8 cellular contexts compared by ENCODE assay signal in the genomic region with DNA sequence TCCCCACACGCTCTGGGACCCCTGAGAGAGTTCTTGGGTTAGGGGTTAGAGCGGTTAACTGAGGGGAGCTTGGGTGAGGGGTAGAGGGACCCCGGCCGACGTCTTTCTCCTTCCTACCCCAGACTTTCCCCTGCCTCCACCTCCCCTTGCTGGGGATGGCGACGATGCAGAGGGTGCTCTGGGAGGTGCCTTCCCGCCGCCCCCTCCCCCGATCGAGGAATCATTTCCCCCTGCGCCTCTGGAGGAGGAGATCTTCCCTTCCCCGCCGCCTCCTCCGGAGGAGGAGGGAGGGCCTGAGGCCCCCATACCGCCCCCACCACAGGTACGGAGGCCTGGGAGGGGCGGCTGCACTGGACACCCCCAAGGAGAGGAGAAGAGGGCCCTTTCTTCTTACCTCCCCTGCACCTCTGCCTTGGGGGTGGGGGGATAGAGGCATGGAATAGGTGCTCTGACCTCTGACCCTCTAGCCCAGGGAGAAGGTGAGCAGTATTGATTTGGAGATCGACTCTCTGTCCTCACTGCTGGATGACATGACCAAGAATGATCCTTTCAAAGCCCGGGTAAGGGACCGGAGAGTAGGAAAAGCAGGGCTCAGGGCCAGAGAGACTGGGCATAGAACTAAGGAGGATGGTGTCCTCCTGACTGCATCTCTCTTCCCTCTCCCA. TPM values are rescaled to one million over a fixed set of nuclear protein-coding genes. Genes with fewer than 3 reads are reported as not detected.
DNase-seq lines count a peak whose midpoint lies in the region; ATAC-seq, FAIRE-seq and TF ChIP-seq lines count a peak whose summit lies in the region.

No MANE protein-coding gene starts in this region.

- H3K4me3 ChIP-seq in CD4-positive, CD25-positive, alpha-beta regulatory T cell (ENCODE audit: low read depth, low read length) = peak overlapping the region; percentile 64
- peak overlapping the region; percentile 74 for H3K4me3 ChIP-seq in PC-9
- peak overlapping the region; percentile 76 to 94 (median 88) for H3K4me3 ChIP-seq in endothelial cell of umbilical vein (replicated peaks in 1 of 3; ENCODE audit: insufficient read depth in 1 of 3, low read depth in 1 of 3, low read length in 3 of 3)
- peak overlapping the region; percentile 88 to 97 for H3K4me3 ChIP-seq in neutrophil (ENCODE audit: low read depth in 1 of 2, low read length in 1 of 2)

- H3K9me3 ChIP-seq in CD4-positive, CD25-positive, alpha-beta regulatory T cell (ENCODE audit: control insufficient read depth in 2 of 2, low read length in 2 of 2) = no peaks in the 10 kb centered on the region
- no peaks in the 10 kb centered on the region for H3K9me3 ChIP-seq in PC-9 (ENCODE audit: insufficient read depth, low read depth)
- H3K9me3 ChIP-seq in endothelial cell of umbilical vein (replicated peaks; ENCODE audit: control insufficient read depth, insufficient read depth, low read length) = no peaks in the 10 kb centered on the region
- H3K9me3 ChIP-seq in neutrophil = no peaks in the 10 kb centered on the region

- H3K79me2 ChIP-seq in PC-9 (ENCODE audit: low read depth) = peaks cover 64% of the 10 kb centered on the region
- H3K79me2 ChIP-seq in endothelial cell of umbilical vein (ENCODE audit: control insufficient read depth, insufficient read depth, low read length) = peaks cover 77% of the 10 kb centered on the region

- no peaks in the 10 kb centered on the region for H3K27me3 Mint-ChIP-seq in CD4-positive, CD25-positive, alpha-beta regulatory T cell

- no peaks in the 10 kb centered on the region for H3K9me1 ChIP-seq in endothelial cell of umbilical vein (replicated peaks; ENCODE audit: control insufficient read depth, extremely low read depth, insufficient read depth, low read length)

- H3K9me2 ChIP-seq in PC-9 (ENCODE audit: insufficient read depth) = no peaks in the 10 kb centered on the region

- H3K36me3 ChIP-seq in CD4-positive, CD25-positive, alpha-beta regulatory T cell (ENCODE audit: control insufficient read depth, insufficient read depth, low read length) = no peaks in the 10 kb centered on the region
- H3K36me3 ChIP-seq in PC-9 (ENCODE audit: low read depth) (peaks cover 13% of the 10 kb centered on the region; the same call in 1 of the 2 replicates), endothelial cell of umbilical vein (ENCODE audit: control insufficient read depth in 2 of 2, extremely low read depth in 1 of 2, insufficient read depth in 2 of 2, low read length in 2 of 2) (peaks cover 3 to 6% of the 10 kb centered on the region in 2 experiments), neutrophil (peaks cover 53% of the 10 kb centered on the region)

- no peak for FAIRE-seq in endothelial cell of umbilical vein (lab: Jason Lieb, UNC)

- POLR2A ChIA-PET in PC-9 (lab: Charles Lee; ENCODE audit: unreplicated experiment) (interaction anchor here (0.5 kb wide), 1 partner anchor 103 kb away, joined by 5 read pairs; no protein-coding TSS in a partner anchor), endothelial cell of umbilical vein (lab: Charles Lee) (interaction anchor here (0.6 to 1.9 kb wide), 4 partner anchors 9 to 94 kb away, joined by 3 to 7 read pairs (median 4); partner anchors contain the start of gene CASP2)

- H3K4me3 Mint-ChIP-seq in CD4-positive, CD25-positive, alpha-beta regulatory T cell = no peak overlapping the region

- peaks cover 18 to 26% (median 23%) of the 10 kb centered on the region in 4 donors for H3K4me1 Mint-ChIP-seq in CD4-positive, CD25-positive, alpha-beta regulatory T cell

- CTCF ChIA-PET in PC-9 (lab: Charles Lee) (interaction anchor here (0.7 to 1.1 kb wide), 3 partner anchors 25 to 51 kb away, joined by 3 to 5 read pairs (median 3); partner anchors contain the start of gene EPHA1), endothelial cell of umbilical vein (lab: Charles Lee) (interaction anchor here (0.6 to 1.5 kb wide), 6 partner anchors 9 to 109 kb away, joined by 3 to 8 read pairs (median 4); no protein-coding TSS in a partner anchor)

- H3K9ac ChIP-seq in endothelial cell of umbilical vein (replicated peaks; ENCODE audit: extremely low read depth, insufficient read depth, low read length) = peak overlapping the region; percentile 96

- peaks cover 13% of the 10 kb centered on the region; the same call in 1 of the 2 replicates for H3F3A ChIP-seq in PC-9 (ENCODE audit: insufficient read depth, low read depth)

- no peak for TF ChIP-seq POLR2A in endothelial cell of umbilical vein (IDR thresholded peaks at IDR 0.05; ENCODE audit: low read depth, low read length)

- H3K27ac ChIP-seq in CD4-positive, CD25-positive, alpha-beta regulatory T cell (ENCODE audit: insufficient read depth, low read length, poor library complexity, severe bottlenecking) = peak overlapping the region; percentile 96
- H3K27ac ChIP-seq in PC-9 (no peak overlapping the region), endothelial cell of umbilical vein (ENCODE audit: insufficient read depth, low read depth, low read length) (peak overlapping the region; percentile 90), neutrophil (peak overlapping the region; percentile 97)

- dilution Hi-C loops in endothelial cell of umbilical vein (cut with MboI; ENCODE audit: extremely low pct_ligation_motif_present, low sequenced_read_pairs) = loop anchor here (25.0 kb wide), 1 partner anchor 130 kb away; no protein-coding TSS in a partner anchor

- peaks cover 0 to 1% (median 0%) of the 10 kb centered on the region in 7 donors for H3K9me3 Mint-ChIP-seq in CD4-positive, CD25-positive, alpha-beta regulatory T cell

- peaks cover 72% of the 10 kb centered on the region for H3K4me1 ChIP-seq in CD4-positive, CD25-positive, alpha-beta regulatory T cell (ENCODE audit: control insufficient read depth, insufficient read depth, low read length, poor library complexity, severe bottlenecking)
- H3K4me1 ChIP-seq in PC-9 (replicated peaks; ENCODE audit: insufficient read depth) = peaks cover 26% of the 10 kb centered on the region
- H3K4me1 ChIP-seq in endothelial cell of umbilical vein (ENCODE audit: control insufficient read depth, extremely low read depth, insufficient read depth, low read length) = peaks cover 55% of the 10 kb centered on the region
- H3K4me1 ChIP-seq in neutrophil (ENCODE audit: control insufficient read depth in 1 of 2, insufficient read depth in 1 of 2, low read depth in 1 of 2, low read length in 1 of 2) = peaks cover 73 to 78% of the 10 kb centered on the region in 2 experiments

- DNase-seq in CD4-positive, CD25-positive, alpha-beta regulatory T cell = no peak
- DNase-seq in PC-9 (no peak), endothelial cell of umbilical vein (ENCODE audit: low read depth, low spot score) (no peak), COLO829 (ENCODE audit: low spot score) (no peak), SIG-M5 (lab: John Stamatoyannopoulos, UW) (no peak)
- DNase-seq in stimulated activated CD4-positive, alpha-beta T cell treated with anti-CD3 and anti-CD28 coated beads, Interleukin-2, amount 100 ng/mL, for 48 hours = no peak

- peaks cover 1% of the 10 kb centered on the region for H3K36me3 Mint-ChIP-seq in CD4-positive, CD25-positive, alpha-beta regulatory T cell

- no peak for ATAC-seq in CD4-positive, CD25-positive, alpha-beta regulatory T cell (ENCODE audit: low read depth in 2 of 2)
- ATAC-seq in HG03565 (IDR thresholded peaks at IDR 0.05; ENCODE audit: unreplicated experiment) = no peak

- H3K4me2 ChIP-seq in PC-9 (peak overlapping the region; percentile 96), endothelial cell of umbilical vein (ENCODE audit: insufficient read depth, low read length) (peak overlapping the region; percentile 74)

- TF ChIP-seq CTCF in PC-9 (conservative IDR thresholded peaks at IDR 0.05) (no peak), endothelial cell of umbilical vein (IDR thresholded peaks at IDR 0.05; ENCODE audit: extremely low read depth in 1 of 2, insufficient read depth in 1 of 2, low read depth in 1 of 2, low read length in 2 of 2) (no peak), neutrophil (IDR thresholded peaks at IDR 0.05) (no peak)

- H3K27me3 ChIP-seq in CD4-positive, CD25-positive, alpha-beta regulatory T cell (ENCODE audit: control insufficient read depth, insufficient read depth, low read length) = no peaks in the 10 kb centered on the region
- no peaks in the 10 kb centered on the region for H3K27me3 ChIP-seq in PC-9 (ENCODE audit: insufficient read depth, low read depth)
- no peaks in the 10 kb centered on the region for H3K27me3 ChIP-seq in endothelial cell of umbilical vein (ENCODE audit: control insufficient read depth in 2 of 2, insufficient read depth in 2 of 2, low read length in 2 of 2)
- no peaks in the 10 kb centered on the region for H3K27me3 ChIP-seq in neutrophil

- H4K20me1 ChIP-seq in PC-9 (ENCODE audit: insufficient read depth) (peaks cover 46% of the 10 kb centered on the region), endothelial cell of umbilical vein (replicated peaks; ENCODE audit: control insufficient read depth, extremely low read depth, insufficient read depth, low read length) (no peaks in the 10 kb centered on the region)

- H3K27ac Mint-ChIP-seq in CD4-positive, CD25-positive, alpha-beta regulatory T cell = peak overlapping the region in 2 of 3 donors; percentile 87 to 90

- intact Hi-C loops in PC-9 (cut with micrococcal nuclease; ENCODE audit: unreplicated experiment) (loop anchor here (5.0 kb wide), 1 partner anchor 500 kb away; no protein-coding TSS in a partner anchor), endothelial cell of umbilical vein (cut with micrococcal nuclease) (loop anchor here (5.0 kb wide), 1 partner anchor 115 kb away; no protein-coding TSS in a partner anchor)

- TSS peak; percentile 66 for BruUV-seq in PC-9 (replicated peaks; lab: Mats Ljungman, UMichigan)
- TSS peak; percentile 64 for BruUV-seq in endothelial cell of umbilical vein (replicated peaks; lab: Mats Ljungman, UMichigan)

- H2AFZ ChIP-seq in PC-9 (no peak overlapping the region), endothelial cell of umbilical vein (ENCODE audit: low read depth, low read length) (no peak overlapping the region)

RNA-seq across cellular contexts. Expression of gene ZYX, which starts 1.1 kb away (rescaled TPM):
- 174 TPM for total RNA-seq in CD4-positive, CD25-positive, alpha-beta regulatory T cell
- polyA plus RNA-seq in CD4-positive, CD25-positive, alpha-beta regulatory T cell = 100 to 1,000 TPM in 1 of 4 donors, 10 to 100 TPM in 3; 81.1 to 105 (median 89.5) TPM
- total RNA-seq in PC-9 (2021) = 145 and 167 TPM in 2 replicates
- total RNA-seq in endothelial cell of umbilical vein = 533 and 545 TPM in 2 replicates
- 196 TPM in 2 replicates for polyA plus RNA-seq in endothelial cell of umbilical vein
- 195 and 222 TPM in 2 replicates for polyA plus RNA-seq in endothelial cell of umbilical vein (2011; cell fraction: cytosol; rRNA removed)
- polyA plus RNA-seq in endothelial cell of umbilical vein (2011; cell fraction: nucleus; rRNA removed) = 305 and 333 TPM in 2 replicates
- polyA plus RNA-seq in endothelial cell of umbilical vein (2012) = 533 and 564 TPM in 2 replicates
- polyA minus RNA-seq in endothelial cell of umbilical vein = 116 and 124 TPM in 2 replicates
- polyA minus RNA-seq in endothelial cell of umbilical vein (2011; cell fraction: cytosol; rRNA and poly(A)+ RNA removed) = 57.7 TPM
- 105 and 154 TPM in 2 replicates for polyA minus RNA-seq in endothelial cell of umbilical vein (2011; cell fraction: nucleus; rRNA and poly(A)+ RNA removed)

RNA-seq across cellular contexts. Expression of gene FAM131B, which starts 19.7 kb away (rescaled TPM):
- 0.27 TPM for total RNA-seq in CD4-positive, CD25-positive, alpha-beta regulatory T cell
- under 1 TPM in 3 of 4 donors, not detected in 1; 0.14 to 0.36 (median 0.35) TPM for polyA plus RNA-seq in CD4-positive, CD25-positive, alpha-beta regulatory T cell
- total RNA-seq in PC-9 (2021) = 0.65 and 0.80 TPM in 2 replicates
- total RNA-seq in endothelial cell of umbilical vein = 1.4 and 1.6 TPM in 2 replicates
- polyA plus RNA-seq in endothelial cell of umbilical vein = 1.6 and 1.8 TPM in 2 replicates
- polyA plus RNA-seq in endothelial cell of umbilical vein (2011; cell fraction: cytosol; rRNA removed) = 1.7 TPM in 2 replicates
- 1.8 and 2.2 TPM in 2 replicates for polyA plus RNA-seq in endothelial cell of umbilical vein (2011; cell fraction: nucleus; rRNA removed)
- polyA plus RNA-seq in endothelial cell of umbilical vein (2012) = 1.6 and 2.2 TPM in 2 replicates
- 4.4 and 5.9 TPM in 2 replicates for polyA minus RNA-seq in endothelial cell of umbilical vein
- polyA minus RNA-seq in endothelial cell of umbilical vein (2011; cell fraction: cytosol; rRNA and poly(A)+ RNA removed) = not detected
- 0.77 and 0.82 TPM in 2 replicates for polyA minus RNA-seq in endothelial cell of umbilical vein (2011; cell fraction: nucleus; rRNA and poly(A)+ RNA removed)

RNA-seq across cellular contexts. Expression of gene EPHA1, which starts 26.4 kb away (rescaled TPM):
- 5.0 TPM for total RNA-seq in CD4-positive, CD25-positive, alpha-beta regulatory T cell
- polyA plus RNA-seq in CD4-positive, CD25-positive, alpha-beta regulatory T cell = 10 to 100 TPM in 1 of 4 donors, 1 to 10 TPM in 3; 1.4 to 10.3 (median 4.8) TPM
- total RNA-seq in PC-9 (2021) = 35.5 and 39.3 TPM in 2 replicates
- not detected in 2 replicates for total RNA-seq in endothelial cell of umbilical vein
- polyA plus RNA-seq in endothelial cell of umbilical vein = 0.06 and 0.07 TPM in 2 replicates
- polyA plus RNA-seq in endothelial cell of umbilical vein (2011; cell fraction: cytosol; rRNA removed) = 0.01 TPM in 1 of 2 replicates, not detected in the other
- polyA plus RNA-seq in endothelial cell of umbilical vein (2011; cell fraction: nucleus; rRNA removed) = 0.03 and 0.50 TPM in 2 replicates
- polyA plus RNA-seq in endothelial cell of umbilical vein (2012) = 4.1 and 5.5 TPM in 2 replicates
- polyA minus RNA-seq in endothelial cell of umbilical vein = not detected in 2 replicates
- polyA minus RNA-seq in endothelial cell of umbilical vein (2011; cell fraction: cytosol; rRNA and poly(A)+ RNA removed) = not detected
- not detected in 2 replicates for polyA minus RNA-seq in endothelial cell of umbilical vein (2011; cell fraction: nucleus; rRNA and poly(A)+ RNA removed)
